In the genomic region with DNA sequence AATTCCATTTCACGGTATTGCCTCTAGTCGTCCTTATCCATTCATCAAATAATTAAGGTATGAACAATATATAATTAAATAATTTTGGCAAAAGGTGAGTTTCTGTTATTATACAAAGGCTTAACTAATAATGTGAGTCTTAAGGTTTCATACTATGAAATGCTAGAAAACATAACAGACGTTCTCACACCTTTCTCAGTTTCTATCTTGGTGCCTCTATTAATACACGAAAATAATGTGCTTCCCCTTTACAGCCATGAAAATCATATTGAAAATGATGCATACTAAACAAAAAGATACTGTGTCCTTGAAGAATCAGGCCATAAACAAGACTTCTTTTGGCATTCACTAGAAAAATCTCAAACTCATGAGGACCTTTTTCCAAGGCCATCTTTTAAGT, we compare ENCODE assay signal across 15 cellular contexts. TPM values are rescaled to one million over a fixed set of nuclear protein-coding genes. Genes with fewer than 3 reads are reported as not detected.
"Had no signal": no experiment of that assay in that cellular context is flagged by ENCODE, and none has a peak within 500 bp of the region (broad histone marks: within the 10 kb centered on the region; RNA-seq: fewer than 3 reads in every experiment).

No MANE protein-coding gene starts in this region.

- DNase-seq: activated CD4-positive, alpha-beta T cell treated with anti-CD3 and anti-CD28 coated beads for 48 hours; activated CD8-positive, alpha-beta T cell treated with anti-CD3 and anti-CD28 coated beads for 36 hours; activated effector memory CD4-positive, alpha-beta T cell treated with Interleukin-2 at 50 U/mL for 16 hours; activated T-cell treated with anti-CD3 and anti-CD28 coated beads, Interleukin-2, amount 50 U/mL, for 4 hours; midbrain; sigmoid colon; stimulated activated CD4-positive, alpha-beta T cell treated with anti-CD3 and anti-CD28 coated beads, Interleukin-1b, Interleukin-23, amount 100 ng/mL, for 48 hours; stomach; testis; upper lobe of right lung; WERI-Rb-1 had no signal

- H3K9me3 ChIP-seq: sigmoid colon, stomach, testis, upper lobe of right lung had no signal

- H3K36me3 Mint-ChIP-seq: activated naive CD4-positive, alpha-beta T cell treated with anti-CD3 and anti-CD28 coated beads, Interleukin-2, amount 50 U/mL, for 24 hours had no signal

- ATAC-seq: activated CD8-positive, alpha-beta T cell treated with anti-CD3 and anti-CD28 coated beads for 36 hours; activated T-cell treated with anti-CD3 and anti-CD28 coated beads, Interleukin-2, amount 50 U/mL, for 4 hours; left lobe of liver; upper lobe of right lung had no signal

- H3K9ac ChIP-seq: parathyroid adenoma had no signal

- H3K27me3 ChIP-seq: sigmoid colon, stomach, testis, upper lobe of right lung had no signal

- H2AFZ ChIP-seq: parathyroid adenoma had no signal

- H3K27ac Mint-ChIP-seq: activated CD8-positive, alpha-beta T cell treated with anti-CD3 and anti-CD28 coated beads for 36 hours; activated naive CD4-positive, alpha-beta T cell treated with anti-CD3 and anti-CD28 coated beads, Interleukin-2, amount 50 U/mL, for 24 hours had no signal

- H3K79me2 ChIP-seq: parathyroid adenoma had no signal

- H3K36me3 ChIP-seq: sigmoid colon, stomach, upper lobe of right lung, WERI-Rb-1 had no signal

- H3K4me3 ChIP-seq: sigmoid colon, stomach, testis, upper lobe of right lung had no signal

- H3K4me3 Mint-ChIP-seq: activated CD8-positive, alpha-beta T cell treated with anti-CD3 and anti-CD28 coated beads for 36 hours; activated naive CD4-positive, alpha-beta T cell treated with anti-CD3 and anti-CD28 coated beads, Interleukin-2, amount 50 U/mL, for 24 hours; activated T-cell treated with anti-CD3 and anti-CD28 coated beads, Interleukin-2, amount 50 U/mL, for 4 hours; neural crest cell had no signal

- H3K4me1 Mint-ChIP-seq: activated naive CD4-positive, alpha-beta T cell treated with anti-CD3 and anti-CD28 coated beads, Interleukin-2, amount 50 U/mL, for 24 hours had no signal

- H3K4me1 ChIP-seq: parathyroid adenoma had no signal

- H3K9me3 Mint-ChIP-seq: activated CD8-positive, alpha-beta T cell treated with anti-CD3 and anti-CD28 coated beads for 36 hours; activated naive CD4-positive, alpha-beta T cell treated with anti-CD3 and anti-CD28 coated beads, Interleukin-2, amount 50 U/mL, for 24 hours; activated T-cell treated with anti-CD3 and anti-CD28 coated beads, Interleukin-2, amount 50 U/mL, for 4 hours; neural crest cell had no signal

- H3K27ac ChIP-seq: parathyroid adenoma, upper lobe of right lung, WERI-Rb-1 had no signal

RNA-seq across cellular contexts. Expression of gene CAV2, which starts 54.1 kb away (rescaled TPM):
- total RNA-seq: activated CD8-positive, alpha-beta T cell treated with anti-CD3 and anti-CD28 coated beads for 36 hours had no signal
